23 cellular contexts compared by ENCODE assay signal in genomic region chr20:59781236-59781635, GRCh38.
"Had no signal": no experiment of that assay in that cellular context is flagged by ENCODE, and none has a peak within 500 bp of the region (broad histone marks: within the 10 kb centered on the region; RNA-seq: fewer than 3 reads in every experiment).

No MANE protein-coding gene starts in this region.

- H3K27ac ChIP-seq: body of pancreas, cardiac muscle cell, foreskin keratinocyte, neutrophil, parathyroid adenoma, transverse colon had no signal

- H3K36me3 ChIP-seq: cardiac muscle cell, neutrophil, transverse colon had no signal

- FAIRE-seq: kidney had no signal

- DNase-seq: activated CD4-positive, alpha-beta T cell treated with anti-CD3 and anti-CD28 coated beads for 4 hours; activated CD4-positive, alpha-beta T cell treated with anti-CD3 and anti-CD28 coated beads, Interleukin-2, amount 50 U/mL, for 48 hours; activated gamma-delta T cell; anterior cingulate cortex; body of pancreas; dermis blood vessel endothelial cell; effector CD8-positive, alpha-beta T cell; erythroblast; kidney; stimulated activated CD4-positive, alpha-beta T cell treated with anti-CD3 and anti-CD28 coated beads, Interleukin-15, amount 100 ng/mL, for 24 hours; stimulated activated CD8-positive, alpha-beta memory T cell treated with anti-CD3 and anti-CD28 coated beads, Interleukin-4, amount 100 ng/mL, for 48 hours; stimulated activated naive B cell treated with anti-CD40 and anti-IgM and Interleukin-4, amounts not matched to agents 10 μg/mL and 1 μg/mL and 100 μg/mL, for 72 hours; T1000; transverse colon had no signal

- H3K4me1 ChIP-seq: body of pancreas, foreskin keratinocyte, parathyroid adenoma, transverse colon had no signal

- ATAC-seq: body of pancreas; foreskin keratinocyte; naive thymus-derived CD8-positive, alpha-beta T cell; sciatic nerve; stimulated activated naive B cell treated with anti-CD40 and anti-IgM and Interleukin-4, amounts not matched to agents 10 μg/mL and 1 μg/mL and 100 μg/mL, for 72 hours; WTC11 had no signal

- H3K9me3 ChIP-seq: body of pancreas, neutrophil, transverse colon had no signal

- H3K27me3 ChIP-seq: body of pancreas, cardiac muscle cell, foreskin keratinocyte, neutrophil, transverse colon had no signal

- H3K4me3 ChIP-seq: body of pancreas, cardiac muscle cell, lung, smooth muscle cell, transverse colon had no signal
